Comparison of ENCODE assay signal across 25 cellular contexts in the genomic region with DNA sequence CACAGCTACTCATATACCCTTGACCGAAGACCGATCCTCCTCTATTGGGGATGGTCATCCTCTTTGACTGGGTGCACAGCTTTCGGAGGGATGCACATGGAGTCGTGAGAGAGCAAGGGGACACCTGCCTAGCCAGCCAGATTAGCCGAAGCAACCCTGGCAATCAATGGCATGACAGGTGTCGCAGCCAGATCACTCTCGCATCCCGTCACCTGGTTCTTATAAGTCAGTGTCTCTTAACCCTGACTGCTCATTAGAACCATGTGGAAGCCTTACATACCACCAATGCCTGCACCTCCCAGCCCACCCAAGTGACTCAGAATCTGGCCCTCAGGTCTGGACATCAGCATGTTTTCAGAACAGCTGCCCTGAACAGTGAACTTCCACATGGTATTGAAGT.
DNase-seq lines count a peak whose midpoint lies in the region; ATAC-seq, FAIRE-seq and TF ChIP-seq lines count a peak whose summit lies in the region.
"Had no signal": no experiment of that assay in that cellular context is flagged by ENCODE, and none has a peak within 500 bp of the region (broad histone marks: within the 10 kb centered on the region; RNA-seq: fewer than 3 reads in every experiment).

No MANE protein-coding gene starts in this region.

- no peak overlapping the region for H4K8ac ChIP-seq in neuronal stem cell (ENCODE audit: low read depth, low read length)

- no peak overlapping the region for H3K4me3 ChIP-seq in bronchial epithelial cell (ENCODE audit: low read depth, low read length)
- H3K4me3 ChIP-seq in neuronal stem cell (ENCODE audit: low read length in 2 of 2): peak overlapping the region in 1 of 2 donors; percentile 0
- no peak overlapping the region for H3K4me3 ChIP-seq in upper lobe of right lung
- H3K4me3 ChIP-seq in coronary artery: no peak overlapping the region
- H3K4me3 ChIP-seq: BLaER1, GM12878 had no signal

- no peak overlapping the region for H3K9ac ChIP-seq in neuronal stem cell (ENCODE audit: low read depth, low read length, poor library complexity)
- H3K9ac ChIP-seq: BLaER1 had no signal

- ATAC-seq in upper lobe of right lung: no peak
- ATAC-seq: GM12878 had no signal

- no peak overlapping the region for H3K14ac ChIP-seq in neuronal stem cell (ENCODE audit: low read length)

- H2AFZ ChIP-seq in neuronal stem cell (ENCODE audit: low read length): no peak overlapping the region

- H2BK12ac ChIP-seq in neuronal stem cell (ENCODE audit: low read length): no peak overlapping the region

- WGBS in neuronal stem cell (ENCODE audit: extremely low coverage in 2 of 2, insufficient read length in 2 of 2, insufficient replicate concordance in 1 of 2), 2 donors: no CpG with 5 or more reads among the region's 8 CpGs

- H3K9me3 ChIP-seq in neuronal stem cell (replicated peaks in 1 of 2; ENCODE audit: control insufficient read depth in 2 of 2, insufficient read depth in 1 of 2, low read depth in 1 of 2, low read length in 2 of 2): peaks cover 0 to 2% of the 10 kb centered on the region in 2 donors
- H3K9me3 ChIP-seq in upper lobe of right lung: no peaks in the 10 kb centered on the region
- H3K9me3 ChIP-seq: BE2C, BLaER1 had no signal

- H3K4ac ChIP-seq in neuronal stem cell (ENCODE audit: low read length): no peak overlapping the region

- H3K4me1 ChIP-seq in neuronal stem cell (ENCODE audit: control insufficient read depth in 2 of 2, insufficient read depth in 1 of 2, low read depth in 1 of 2, low read length in 2 of 2) (peaks cover 0 to 2% of the 10 kb centered on the region in 2 donors), upper lobe of right lung (no peaks in the 10 kb centered on the region)
- H3K4me1 ChIP-seq: BE2C, BLaER1 had no signal

- H3K23ac ChIP-seq in neuronal stem cell (ENCODE audit: low read depth, low read length, poor library complexity): no peak overlapping the region

- no peak overlapping the region for H2BK15ac ChIP-seq in neuronal stem cell (ENCODE audit: low read length)

- no peak overlapping the region for H4K91ac ChIP-seq in neuronal stem cell (ENCODE audit: low read depth, low read length, poor library complexity)

- no peak for TF ChIP-seq CTCF in bronchial epithelial cell (IDR thresholded peaks at IDR 0.05; ENCODE audit: insufficient read depth, low read length, severe bottlenecking)
- TF ChIP-seq CTCF in upper lobe of right lung (IDR thresholded peaks at IDR 0.05): no peak
- no peak for TF ChIP-seq CTCF in coronary artery (IDR thresholded peaks at IDR 0.05)

- no peak overlapping the region for H2BK5ac ChIP-seq in neuronal stem cell (ENCODE audit: low read length)

- H2BK120ac ChIP-seq in neuronal stem cell (ENCODE audit: low read depth, low read length): no peak overlapping the region

- H2AK5ac ChIP-seq in neuronal stem cell (ENCODE audit: low read depth, low read length): no peak overlapping the region

- no peaks in the 10 kb centered on the region for H3K79me1 ChIP-seq in neuronal stem cell (ENCODE audit: low read depth, low read length)

- H3K27me3 ChIP-seq in bronchial epithelial cell (ENCODE audit: control insufficient read depth, insufficient read depth, low read length) (no peaks in the 10 kb centered on the region), neuronal stem cell (ENCODE audit: control insufficient read depth in 3 of 3, insufficient read depth in 3 of 3, low read depth in 1 of 3, low read length in 3 of 3) (no peaks in the 10 kb centered on the region), upper lobe of right lung (no peaks in the 10 kb centered on the region)
- H3K27me3 ChIP-seq: BE2C, BLaER1 had no signal

- DNase-seq in bronchial epithelial cell (ENCODE audit: low read depth): no peak
- no peak for DNase-seq in neuronal stem cell (ENCODE audit: low spot score)
- peak; percentile 7 for DNase-seq in upper lobe of right lung
- no peak for DNase-seq in coronary artery (ENCODE audit: low spot score)
- DNase-seq in NCI-H1694 treated with DMSO at 0.1 percent for 48 hours (lab: John Stamatoyannopoulos, UW): no peak
- DNase-seq: 8988T; ACHN; BE2C; C1 segment of cervical spinal cord; CD4-positive, alpha-beta memory T cell; CD4-positive, CD25-positive, alpha-beta regulatory T cell; CD8-positive, alpha-beta memory T cell; COR-L47; DMS 273 treated with DMSO at 0.1 percent for 48 hours; DMS153; DMS53; DMS79; DND-41; EL; GDM1 had no signal

- no peak overlapping the region for H3K4me2 ChIP-seq in neuronal stem cell (ENCODE audit: insufficient read depth, low read length, poor library complexity, severe bottlenecking)
- H3K4me2 ChIP-seq: BLaER1 had no signal

- H3K27ac ChIP-seq in neuronal stem cell (replicated peaks; ENCODE audit: low read length) (no peak overlapping the region), upper lobe of right lung (no peak overlapping the region), coronary artery (no peak overlapping the region)
- H3K27ac ChIP-seq: BLaER1 had no signal

- H3K18ac ChIP-seq in neuronal stem cell (ENCODE audit: low read length): peak overlapping the region; percentile 13

- peak; percentile 23 for FAIRE-seq in bronchial epithelial cell (lab: Jason Lieb, UNC)
- FAIRE-seq: A204.1, GM12878, GM12892, GM18507 had no signal

- intact Hi-C loops in upper lobe of right lung (cut with DNase I): no loop called here

- H3K36me3 ChIP-seq in bronchial epithelial cell (ENCODE audit: control insufficient read depth, insufficient read depth, low read length) (no peaks in the 10 kb centered on the region), neuronal stem cell (replicated peaks in 1 of 2; ENCODE audit: control insufficient read depth in 2 of 2, insufficient read depth in 2 of 2, low read length in 2 of 2) (no peaks in the 10 kb centered on the region), upper lobe of right lung (no peaks in the 10 kb centered on the region)
- H3K36me3 ChIP-seq: BE2C had no signal
